In genomic region chr17:58351710-58352017, GRCh38 we compare ENCODE assay signal across 8 cellular contexts. TPM values are rescaled to one million over a fixed set of nuclear protein-coding genes. Genes with fewer than 3 reads are reported as not detected.
DNase-seq lines count a peak whose midpoint lies in the region; ATAC-seq and TF ChIP-seq lines count a peak whose summit lies in the region.

No MANE protein-coding gene starts in this region.

- H3K36me3 ChIP-seq in BJ (ENCODE audit: control insufficient read depth, insufficient read depth, low read length) (peaks cover 17% of the 10 kb centered on the region), SK-N-MC (ENCODE audit: insufficient read depth, low read length) (peaks cover 39% of the 10 kb centered on the region), gastroesophageal sphincter (peaks cover 0 to 44% of the 10 kb centered on the region in 2 donors)

- no peak for DNase-seq in BJ (ENCODE audit: low read depth)
- no peak for DNase-seq in SK-N-MC (ENCODE audit: low read depth, low spot score)
- no peak for DNase-seq in stimulated activated effector memory CD8-positive, alpha-beta T cell treated with anti-CD3 and anti-CD28 coated beads, Interleukin-12 subunit alpha, Interleukin-12 subunit beta, amount 100 ng/mL, for 72 hours (ENCODE audit: low spot score in 2 of 2)
- no peak for DNase-seq in omental fat pad (ENCODE audit: low spot score)
- DNase-seq in NCI-H2196 (lab: John Stamatoyannopoulos, UW; ENCODE audit: unreplicated experiment), result no peak
- DNase-seq in GM10266 (ENCODE audit: extremely low spot score), result no peak

- H3K4me3 ChIP-seq in BJ (ENCODE audit: low read depth, low read length) (peak overlapping the region; percentile 74), SK-N-MC (peak overlapping the region; percentile 93), gastroesophageal sphincter (peak overlapping the region; percentile 82 to 89)

- no peaks in the 10 kb centered on the region for H3K9me3 Mint-ChIP-seq in stimulated activated effector memory CD8-positive, alpha-beta T cell treated with anti-CD3 and anti-CD28 coated beads, Interleukin-12 subunit alpha, Interleukin-12 subunit beta, amount 100 ng/mL, for 72 hours

- TF ChIP-seq CTCF in BJ (IDR thresholded peaks at IDR 0.05; ENCODE audit: insufficient read depth, low read depth, low read length), result no peak
- no peak for TF ChIP-seq CTCF in gastroesophageal sphincter (IDR thresholded peaks at IDR 0.05)
- TF ChIP-seq CTCF in omental fat pad (IDR thresholded peaks at IDR 0.05), result no peak
- TF ChIP-seq CTCF in GM10266 (IDR thresholded peaks at IDR 0.05; ENCODE audit: control insufficient read depth, insufficient read depth, low read depth, missing control alignments), result no peak

- 0 out of 2 replicates have a peak, but pooled peaks cover 1% of the 10 kb centered on the region for H3K27me3 ChIP-seq in BJ (ENCODE audit: control insufficient read depth, insufficient read depth, low read length)
- H3K27me3 ChIP-seq in gastroesophageal sphincter, result no peaks in the 10 kb centered on the region

- peak overlapping the region; percentile 98 for H3K27ac Mint-ChIP-seq in stimulated activated effector memory CD8-positive, alpha-beta T cell treated with anti-CD3 and anti-CD28 coated beads, Interleukin-12 subunit alpha, Interleukin-12 subunit beta, amount 100 ng/mL, for 72 hours

- H3K9ac ChIP-seq in SK-N-MC (ENCODE audit: insufficient read length), result peak overlapping the region; percentile 98

- H3K27ac ChIP-seq in SK-N-MC, result no peak overlapping the region
- peak overlapping the region; percentile 77 to 96 (median 96) for H3K27ac ChIP-seq in gastroesophageal sphincter

- CTCF ChIA-PET in BJ (lab: Yijun Ruan, JAX), result interaction anchor here (0.9 to 4.6 kb wide), 8 partner anchors 14 to 102 kb away, joined by 3 to 28 read pairs (median 7); partner anchors contain the start of gene RNF43

- peak overlapping the region; percentile 99 for H3K4me3 Mint-ChIP-seq in stimulated activated effector memory CD8-positive, alpha-beta T cell treated with anti-CD3 and anti-CD28 coated beads, Interleukin-12 subunit alpha, Interleukin-12 subunit beta, amount 100 ng/mL, for 72 hours

- H3K36me3 Mint-ChIP-seq in stimulated activated effector memory CD8-positive, alpha-beta T cell treated with anti-CD3 and anti-CD28 coated beads, Interleukin-12 subunit alpha, Interleukin-12 subunit beta, amount 100 ng/mL, for 72 hours, result peaks cover 73% of the 10 kb centered on the region

- ATAC-seq in GM21717 (IDR thresholded peaks at IDR 0.05; ENCODE audit: unreplicated experiment), result peak; percentile 9
- peak; percentile 1 for ATAC-seq in gastroesophageal sphincter
- peak; percentile 43 for ATAC-seq in stimulated activated effector memory CD8-positive, alpha-beta T cell treated with anti-CD3 and anti-CD28 coated beads, Interleukin-12 subunit alpha, Interleukin-12 subunit beta, amount 100 ng/mL, for 72 hours
- ATAC-seq in omental fat pad (ENCODE audit: low FRiP score), result no peak

- H3K4me1 Mint-ChIP-seq in stimulated activated effector memory CD8-positive, alpha-beta T cell treated with anti-CD3 and anti-CD28 coated beads, Interleukin-12 subunit alpha, Interleukin-12 subunit beta, amount 100 ng/mL, for 72 hours, result peaks cover 61% of the 10 kb centered on the region

- no peak for TF ChIP-seq POLR2A in gastroesophageal sphincter (IDR thresholded peaks at IDR 0.05)

- POLR2A ChIA-PET in BJ (lab: Charles Lee), result interaction anchor here (1.0 to 2.7 kb wide), 3 partner anchors 8 to 26 kb away, joined by 3 to 26 read pairs (median 3); no protein-coding TSS in a partner anchor

- TF ChIP-seq EP300 in gastroesophageal sphincter (IDR thresholded peaks at IDR 0.05), result no peak

- peaks cover 0 to 38% (median 12%) of the 10 kb centered on the region in 3 donors for H3K4me1 ChIP-seq in gastroesophageal sphincter

- 0% methylated on average over 11 to 14 of the region's 15 CpGs for WGBS in gastroesophageal sphincter (ENCODE audit: low coverage in 1 of 2), 2 donors

- H3K9me3 ChIP-seq in SK-N-MC (ENCODE audit: low read depth, low read length), result no peaks in the 10 kb centered on the region
- H3K9me3 ChIP-seq in gastroesophageal sphincter, result no peaks in the 10 kb centered on the region

RNA-seq across cellular contexts. Expression of gene SUPT4H1, which starts 0.3 kb away (rescaled TPM):
- 145 and 215 TPM in 2 replicates for polyA plus RNA-seq in BJ (2011; rRNA removed)
- polyA minus RNA-seq in BJ (2011; rRNA and poly(A)+ RNA removed), result 36.8 and 65.5 TPM in 2 replicates
- total RNA-seq in gastroesophageal sphincter (10 to 100 TPM; 40.1 to 55.4 (median 45.1) TPM), omental fat pad (10 to 100 TPM; 42.1 to 49.2 (median 47.3) TPM)

RNA-seq across cellular contexts. Expression of gene TSPOAP1, which starts 23.1 kb away (rescaled TPM):
- 3.9 and 5.6 TPM in 2 replicates for polyA plus RNA-seq in BJ (2011; rRNA removed)
- 0.87 and 2.1 TPM in 2 replicates for polyA minus RNA-seq in BJ (2011; rRNA and poly(A)+ RNA removed)
- 10 to 100 TPM in 3 of 4 donors, 1 to 10 TPM in 1; 7.4 to 44.8 (median 23.0) TPM for total RNA-seq in gastroesophageal sphincter
- total RNA-seq in omental fat pad, result 10 to 100 TPM in 1 of 4 donors, 1 to 10 TPM in 3; 1.9 to 13.6 (median 5.4) TPM
